ENCODE assay signal across 14 cellular contexts in genomic region chr21:29238052-29238966, GRCh38.
DNase-seq lines count a peak whose midpoint lies in the region; ATAC-seq and TF ChIP-seq lines count a peak whose summit lies in the region.
"Had no signal": no experiment of that assay in that cellular context is flagged by ENCODE, and none has a peak within 500 bp of the region (broad histone marks: within the 10 kb centered on the region; RNA-seq: fewer than 3 reads in every experiment).

No MANE protein-coding gene starts in this region.

- no peaks in the 10 kb centered on the region for H3K9me2 ChIP-seq in hepatocyte (replicated peaks; ENCODE audit: insufficient read depth)

- H3K9me3 ChIP-seq in AG04450 (ENCODE audit: control insufficient read depth, insufficient read depth, low read length) (no peaks in the 10 kb centered on the region; the same call in 1 of the 2 replicates), lower lobe of right lung (no peaks in the 10 kb centered on the region), hepatocyte (ENCODE audit: low read depth) (no peaks in the 10 kb centered on the region)
- H3K9me3 ChIP-seq: vagina had no signal

- H3K4me2 ChIP-seq in KMS-11 = peak overlapping the region; percentile 91
- H3K4me2 ChIP-seq in hepatocyte = no peak overlapping the region

- DNase-seq in AG04450 (ENCODE audit: low read depth, low spot score) (no peak), choroid plexus epithelial cell (ENCODE audit: low read depth) (peak; percentile 67), lower lobe of right lung (no peak), hepatocyte (ENCODE audit: low spot score) (no peak), NCI-H1105 (lab: John Stamatoyannopoulos, UW) (no peak)
- DNase-seq: activated CD8-positive, alpha-beta T cell treated with anti-CD3 and anti-CD28 coated beads for 36 hours; left cardiac atrium; NCI-H2081 treated with DMSO at 0.1 percent for 48 hours; stimulated activated CD8-positive, alpha-beta memory T cell treated with anti-CD3 and anti-CD28 coated beads, Interleukin-4, amount 100 ng/mL, for 48 hours; T-helper 1 cell had no signal

- no peak overlapping the region for H3K4me3 ChIP-seq in AG04450 (ENCODE audit: low read depth, low read length)
- H3K4me3 ChIP-seq in KMS-11 (IDR thresholded peaks at IDR 0.05; ENCODE audit: insufficient read depth, low read depth, low read length) = no peak overlapping the region
- no peak overlapping the region for H3K4me3 ChIP-seq in choroid plexus epithelial cell (ENCODE audit: low read depth, low read length)
- no peak overlapping the region for H3K4me3 ChIP-seq in lower lobe of right lung
- H3K4me3 ChIP-seq in hepatocyte = no peak overlapping the region
- H3K4me3 ChIP-seq: vagina had no signal

- ATAC-seq in lower lobe of right lung (peak; percentile 54 to 71), HG02885 (IDR thresholded peaks at IDR 0.05; ENCODE audit: poor library complexity, unreplicated experiment) (no peak), HG03175 (IDR thresholded peaks at IDR 0.05; ENCODE audit: unreplicated experiment) (no peak)
- ATAC-seq: activated CD8-positive, alpha-beta T cell treated with anti-CD3 and anti-CD28 coated beads for 36 hours had no signal

- H3K9ac ChIP-seq in KMS-11 = peak overlapping the region; percentile 8; the same call in 1 of the 2 replicates

- 83% methylated on average over 6 of the region's 6 CpGs for WGBS in hepatocyte (ENCODE audit: low lambda C conversion rate, missing lambda C conversion rate)

- H3K36me3 ChIP-seq in KMS-11 (ENCODE audit: insufficient read depth) (no peaks in the 10 kb centered on the region), lower lobe of right lung (no peaks in the 10 kb centered on the region), hepatocyte (replicated peaks; ENCODE audit: insufficient read depth, low read depth) (no peaks in the 10 kb centered on the region)
- H3K36me3 ChIP-seq: vagina had no signal

- H3K27ac ChIP-seq in AG04450 (ENCODE audit: low read depth, low read length) (peak overlapping the region; percentile 13), KMS-11 (peak overlapping the region; percentile 95), lower lobe of right lung (no peak overlapping the region), hepatocyte (no peak overlapping the region)
- H3K27ac ChIP-seq: vagina had no signal

- no peaks in the 10 kb centered on the region for H4K20me1 ChIP-seq in KMS-11 (ENCODE audit: insufficient read depth)
- no peaks in the 10 kb centered on the region for H4K20me1 ChIP-seq in hepatocyte (ENCODE audit: insufficient read depth, poor library complexity, severe bottlenecking)

- H2AFZ ChIP-seq in KMS-11 (ENCODE audit: low read depth) = peak overlapping the region; percentile 42; the same call in 1 of the 2 replicates
- no peak overlapping the region for H2AFZ ChIP-seq in hepatocyte

- H3K27me3 ChIP-seq in AG04450 (ENCODE audit: control insufficient read depth, insufficient read depth, low read length) = no peaks in the 10 kb centered on the region
- no peaks in the 10 kb centered on the region for H3K27me3 ChIP-seq in KMS-11 (ENCODE audit: insufficient read depth, low read depth)
- H3K27me3 ChIP-seq in lower lobe of right lung (ENCODE audit: low read depth) = no peaks in the 10 kb centered on the region
- H3K27me3 ChIP-seq in hepatocyte = no peaks in the 10 kb centered on the region
- H3K27me3 ChIP-seq: vagina had no signal

- no peak for TF ChIP-seq CTCF in AG04450 (IDR thresholded peaks at IDR 0.05; ENCODE audit: low read depth, low read length)
- TF ChIP-seq CTCF in KMS-11 (conservative IDR thresholded peaks at IDR 0.05; ENCODE audit: low read depth, low read length) = no peak
- TF ChIP-seq CTCF in choroid plexus epithelial cell (conservative IDR thresholded peaks at IDR 0.05; ENCODE audit: low read depth, low read length) = no peak
- no peak for TF ChIP-seq CTCF in lower lobe of right lung (IDR thresholded peaks at IDR 0.05)
- no peak for TF ChIP-seq CTCF in hepatocyte (IDR thresholded peaks at IDR 0.05; ENCODE audit: poor library complexity)

- H3K4me1 ChIP-seq in KMS-11 (ENCODE audit: low read depth, poor library complexity, severe bottlenecking) (peaks cover 80% of the 10 kb centered on the region), lower lobe of right lung (peaks cover 43% of the 10 kb centered on the region), hepatocyte (ENCODE audit: insufficient read depth) (peaks cover 2% of the 10 kb centered on the region)

- H3K79me2 ChIP-seq in KMS-11 (ENCODE audit: insufficient read depth, low read depth) (no peaks in the 10 kb centered on the region), hepatocyte (no peaks in the 10 kb centered on the region)

- POLR2A ChIA-PET in AG04450 (lab: Yijun Ruan, JAX) = interaction anchor here (1.2 to 1.3 kb wide), 2 partner anchors 60 to 61 kb away, joined by 3 to 5 read pairs; partner anchors contain the start of gene BACH1

- intact Hi-C loops in lower lobe of right lung (cut with DNase I) = no loop called here

- CTCF ChIA-PET in AG04450 (lab: Charles Lee) = no interaction called here

Comparison
In these comparisons a context has a peak if more than half of its experiments do, and no peak if none do; other contexts are left out.
1. H3K27ac ChIP-seq: peak in AG04450 (single experiment) and KMS-11 (single experiment); none in lower lobe of right lung (single experiment) and hepatocyte (single experiment).
2. ATAC-seq: peak in lower lobe of right lung (2 of 2); none in HG02885 (single experiment) and HG03175 (single experiment).